Comparison of ENCODE assay signal across 1 cellular context in the genomic region with DNA sequence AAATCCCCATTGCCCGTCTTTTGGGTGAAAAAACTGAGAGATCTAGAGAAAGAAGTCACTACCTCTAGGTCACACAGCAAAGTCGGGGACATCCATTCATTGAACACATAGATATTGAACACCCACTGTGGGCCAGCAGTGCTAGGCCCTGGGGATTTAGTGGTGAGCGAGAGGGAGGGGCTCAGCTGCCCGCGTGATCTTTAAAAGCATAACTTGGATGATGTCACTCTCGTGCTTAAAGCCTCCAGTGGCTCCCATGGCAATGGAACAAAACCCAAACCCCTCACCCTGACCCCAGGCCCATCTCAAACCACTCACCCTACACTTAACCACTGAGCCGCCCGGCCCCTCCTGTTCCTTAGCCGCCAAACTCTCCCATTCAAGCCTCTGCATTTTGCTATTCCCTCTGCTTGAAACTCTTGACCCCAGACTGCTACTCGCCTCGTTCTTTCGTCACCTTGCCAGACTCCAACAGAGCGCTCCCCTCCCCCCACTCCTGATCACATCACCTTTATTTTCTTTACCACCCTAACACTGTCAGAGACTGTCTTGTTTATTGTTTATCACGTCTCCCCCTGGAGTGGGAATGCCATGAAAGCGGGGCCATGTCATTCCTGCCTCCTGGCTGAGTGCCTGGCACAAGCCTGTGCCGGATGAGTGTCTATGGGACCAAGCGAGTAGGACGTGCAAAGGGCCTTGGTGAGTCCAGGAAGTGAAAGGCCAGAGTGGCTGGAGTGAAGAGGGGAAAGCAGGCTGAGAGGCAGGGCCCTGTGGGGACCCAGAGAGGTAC.
TF ChIP-seq lines count a peak whose summit lies in the region.

No MANE protein-coding gene starts in this region.

TF ChIP-seq in K562, 482 proteins besides CTCF, POLR2A, EP300 and RAD21 (continued from another document and continues in another):
- TF ChIP-seq, protein P1, sequence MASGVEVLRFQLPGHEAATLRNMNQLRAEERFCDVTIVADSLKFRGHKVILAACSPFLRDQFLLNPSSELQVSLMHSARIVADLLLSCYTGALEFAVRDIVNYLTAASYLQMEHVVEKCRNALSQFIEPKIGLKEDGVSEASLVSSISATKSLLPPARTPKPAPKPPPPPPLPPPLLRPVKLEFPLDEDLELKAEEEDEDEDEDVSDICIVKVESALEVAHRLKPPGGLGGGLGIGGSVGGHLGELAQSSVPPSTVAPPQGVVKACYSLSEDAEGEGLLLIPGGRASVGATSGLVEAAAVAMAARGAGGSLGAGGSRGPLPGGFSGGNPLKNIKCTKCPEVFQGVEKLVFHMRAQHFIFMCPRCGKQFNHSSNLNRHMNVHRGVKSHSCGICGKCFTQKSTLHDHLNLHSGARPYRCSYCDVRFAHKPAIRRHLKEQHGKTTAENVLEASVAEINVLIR (CRISPR knock-in tag; IDR thresholded peaks at IDR 0.05), result no peak
- TF ChIP-seq ZKSCAN1 (IDR thresholded peaks at IDR 0.05; ENCODE audit: low read depth, low read length) (no peak), TSC22D4 (tag; IDR thresholded peaks at IDR 0.05) (no peak), SP1 (CRISPR knock-in tag; IDR thresholded peaks at IDR 0.05) (no peak), SMAD3 (CRISPR knock-in tag; conservative IDR thresholded peaks at IDR 0.05) (no peak), STAG1 (CRISPR knock-in tag; IDR thresholded peaks at IDR 0.05; ENCODE audit: borderline replicate concordance) (no peak), ARNT (IDR thresholded peaks at IDR 0.05) (0 out of 4 replicates have a peak, but pooled peaks of 1 of the 2 experiments have one; percentile 14), NRF1 (conservative IDR thresholded peaks at IDR 0.05 in 1 of 2, IDR thresholded peaks at IDR 0.05 in 1 of 2) (no peak), ELF4 (CRISPR knock-in tag; IDR thresholded peaks at IDR 0.05) (peak; percentile 78), NR1H2 (CRISPR knock-in tag; IDR thresholded peaks at IDR 0.05) (no peak), ASH1L (IDR thresholded peaks at IDR 0.05; ENCODE audit: borderline replicate concordance, low read depth, partially characterized antibody) (no peak), CXXC5 (CRISPR knock-in tag; IDR thresholded peaks at IDR 0.05) (no peak), PRMT5 (CRISPR knock-in tag; IDR thresholded peaks at IDR 0.05) (no peak), CEBPB (tag; IDR thresholded peaks at IDR 0.05) (no peak), MTF1 (CRISPR knock-in tag; IDR thresholded peaks at IDR 0.05; ENCODE audit: borderline replicate concordance) (no peak), SUPT5H (IDR thresholded peaks at IDR 0.05) (peak; percentile 51; the same call in 1 of the 2 replicates), HEY1 (CRISPR knock-in tag; IDR thresholded peaks at IDR 0.05; ENCODE audit: borderline replicate concordance) (no peak), CREB1 (IDR thresholded peaks at IDR 0.05) (0 out of 2 replicates have a peak, but pooled peaks have one; percentile 34), CREB1 (CRISPR knock-in tag; IDR thresholded peaks at IDR 0.05) (no peak; the same call in 1 of the 2 replicates), SIN3A (IDR thresholded peaks at IDR 0.05; ENCODE audit: borderline replicate concordance in 2 of 2, control insufficient read depth in 1 of 2, low read depth in 2 of 2, low read length in 2 of 2) (no peak), ZNF239 (CRISPR knock-in tag; IDR thresholded peaks at IDR 0.05) (no peak), SAFB2 (IDR thresholded peaks at IDR 0.05; ENCODE audit: borderline replicate concordance, low read depth, low read length, severe bottlenecking) (no peak), ZNF24 (IDR thresholded peaks at IDR 0.05) (no peak), ZKSCAN3 (CRISPR knock-in tag; IDR thresholded peaks at IDR 0.05) (no peak), TAF1 (IDR thresholded peaks at IDR 0.05; ENCODE audit: control insufficient read depth, extremely low read depth, insufficient read depth, low read length, severe bottlenecking) (no peak), HMG20B (CRISPR knock-in tag; IDR thresholded peaks at IDR 0.05) (no peak)
- TF ChIP-seq, protein P2, sequence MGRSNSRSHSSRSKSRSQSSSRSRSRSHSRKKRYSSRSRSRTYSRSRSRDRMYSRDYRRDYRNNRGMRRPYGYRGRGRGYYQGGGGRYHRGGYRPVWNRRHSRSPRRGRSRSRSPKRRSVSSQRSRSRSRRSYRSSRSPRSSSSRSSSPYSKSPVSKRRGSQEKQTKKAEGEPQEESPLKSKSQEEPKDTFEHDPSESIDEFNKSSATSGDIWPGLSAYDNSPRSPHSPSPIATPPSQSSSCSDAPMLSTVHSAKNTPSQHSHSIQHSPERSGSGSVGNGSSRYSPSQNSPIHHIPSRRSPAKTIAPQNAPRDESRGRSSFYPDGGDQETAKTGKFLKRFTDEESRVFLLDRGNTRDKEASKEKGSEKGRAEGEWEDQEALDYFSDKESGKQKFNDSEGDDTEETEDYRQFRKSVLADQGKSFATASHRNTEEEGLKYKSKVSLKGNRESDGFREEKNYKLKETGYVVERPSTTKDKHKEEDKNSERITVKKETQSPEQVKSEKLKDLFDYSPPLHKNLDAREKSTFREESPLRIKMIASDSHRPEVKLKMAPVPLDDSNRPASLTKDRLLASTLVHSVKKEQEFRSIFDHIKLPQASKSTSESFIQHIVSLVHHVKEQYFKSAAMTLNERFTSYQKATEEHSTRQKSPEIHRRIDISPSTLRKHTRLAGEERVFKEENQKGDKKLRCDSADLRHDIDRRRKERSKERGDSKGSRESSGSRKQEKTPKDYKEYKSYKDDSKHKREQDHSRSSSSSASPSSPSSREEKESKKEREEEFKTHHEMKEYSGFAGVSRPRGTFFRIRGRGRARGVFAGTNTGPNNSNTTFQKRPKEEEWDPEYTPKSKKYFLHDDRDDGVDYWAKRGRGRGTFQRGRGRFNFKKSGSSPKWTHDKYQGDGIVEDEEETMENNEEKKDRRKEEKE (IDR thresholded peaks at IDR 0.05; ENCODE audit: borderline replicate concordance in 1 of 2, control insufficient read depth in 1 of 2, low read depth in 2 of 2, low read length in 1 of 2), result no peak
- TF ChIP-seq, protein P3, sequence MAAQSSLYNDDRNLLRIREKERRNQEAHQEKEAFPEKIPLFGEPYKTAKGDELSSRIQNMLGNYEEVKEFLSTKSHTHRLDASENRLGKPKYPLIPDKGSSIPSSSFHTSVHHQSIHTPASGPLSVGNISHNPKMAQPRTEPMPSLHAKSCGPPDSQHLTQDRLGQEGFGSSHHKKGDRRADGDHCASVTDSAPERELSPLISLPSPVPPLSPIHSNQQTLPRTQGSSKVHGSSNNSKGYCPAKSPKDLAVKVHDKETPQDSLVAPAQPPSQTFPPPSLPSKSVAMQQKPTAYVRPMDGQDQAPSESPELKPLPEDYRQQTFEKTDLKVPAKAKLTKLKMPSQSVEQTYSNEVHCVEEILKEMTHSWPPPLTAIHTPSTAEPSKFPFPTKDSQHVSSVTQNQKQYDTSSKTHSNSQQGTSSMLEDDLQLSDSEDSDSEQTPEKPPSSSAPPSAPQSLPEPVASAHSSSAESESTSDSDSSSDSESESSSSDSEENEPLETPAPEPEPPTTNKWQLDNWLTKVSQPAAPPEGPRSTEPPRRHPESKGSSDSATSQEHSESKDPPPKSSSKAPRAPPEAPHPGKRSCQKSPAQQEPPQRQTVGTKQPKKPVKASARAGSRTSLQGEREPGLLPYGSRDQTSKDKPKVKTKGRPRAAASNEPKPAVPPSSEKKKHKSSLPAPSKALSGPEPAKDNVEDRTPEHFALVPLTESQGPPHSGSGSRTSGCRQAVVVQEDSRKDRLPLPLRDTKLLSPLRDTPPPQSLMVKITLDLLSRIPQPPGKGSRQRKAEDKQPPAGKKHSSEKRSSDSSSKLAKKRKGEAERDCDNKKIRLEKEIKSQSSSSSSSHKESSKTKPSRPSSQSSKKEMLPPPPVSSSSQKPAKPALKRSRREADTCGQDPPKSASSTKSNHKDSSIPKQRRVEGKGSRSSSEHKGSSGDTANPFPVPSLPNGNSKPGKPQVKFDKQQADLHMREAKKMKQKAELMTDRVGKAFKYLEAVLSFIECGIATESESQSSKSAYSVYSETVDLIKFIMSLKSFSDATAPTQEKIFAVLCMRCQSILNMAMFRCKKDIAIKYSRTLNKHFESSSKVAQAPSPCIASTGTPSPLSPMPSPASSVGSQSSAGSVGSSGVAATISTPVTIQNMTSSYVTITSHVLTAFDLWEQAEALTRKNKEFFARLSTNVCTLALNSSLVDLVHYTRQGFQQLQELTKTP (IDR thresholded peaks at IDR 0.05; ENCODE audit: low read depth in 1 of 2, partially characterized antibody in 2 of 2), result peak in 1 of 2 experiments; percentile 22
- TF ChIP-seq, protein P4, sequence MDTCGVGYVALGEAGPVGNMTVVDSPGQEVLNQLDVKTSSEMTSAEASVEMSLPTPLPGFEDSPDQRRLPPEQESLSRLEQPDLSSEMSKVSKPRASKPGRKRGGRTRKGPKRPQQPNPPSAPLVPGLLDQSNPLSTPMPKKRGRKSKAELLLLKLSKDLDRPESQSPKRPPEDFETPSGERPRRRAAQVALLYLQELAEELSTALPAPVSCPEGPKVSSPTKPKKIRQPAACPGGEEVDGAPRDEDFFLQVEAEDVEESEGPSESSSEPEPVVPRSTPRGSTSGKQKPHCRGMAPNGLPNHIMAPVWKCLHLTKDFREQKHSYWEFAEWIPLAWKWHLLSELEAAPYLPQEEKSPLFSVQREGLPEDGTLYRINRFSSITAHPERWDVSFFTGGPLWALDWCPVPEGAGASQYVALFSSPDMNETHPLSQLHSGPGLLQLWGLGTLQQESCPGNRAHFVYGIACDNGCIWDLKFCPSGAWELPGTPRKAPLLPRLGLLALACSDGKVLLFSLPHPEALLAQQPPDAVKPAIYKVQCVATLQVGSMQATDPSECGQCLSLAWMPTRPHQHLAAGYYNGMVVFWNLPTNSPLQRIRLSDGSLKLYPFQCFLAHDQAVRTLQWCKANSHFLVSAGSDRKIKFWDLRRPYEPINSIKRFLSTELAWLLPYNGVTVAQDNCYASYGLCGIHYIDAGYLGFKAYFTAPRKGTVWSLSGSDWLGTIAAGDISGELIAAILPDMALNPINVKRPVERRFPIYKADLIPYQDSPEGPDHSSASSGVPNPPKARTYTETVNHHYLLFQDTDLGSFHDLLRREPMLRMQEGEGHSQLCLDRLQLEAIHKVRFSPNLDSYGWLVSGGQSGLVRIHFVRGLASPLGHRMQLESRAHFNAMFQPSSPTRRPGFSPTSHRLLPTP (IDR thresholded peaks at IDR 0.05; ENCODE audit: borderline replicate concordance, extremely low read depth, insufficient read length), result no peak
- TF ChIP-seq, protein P5, sequence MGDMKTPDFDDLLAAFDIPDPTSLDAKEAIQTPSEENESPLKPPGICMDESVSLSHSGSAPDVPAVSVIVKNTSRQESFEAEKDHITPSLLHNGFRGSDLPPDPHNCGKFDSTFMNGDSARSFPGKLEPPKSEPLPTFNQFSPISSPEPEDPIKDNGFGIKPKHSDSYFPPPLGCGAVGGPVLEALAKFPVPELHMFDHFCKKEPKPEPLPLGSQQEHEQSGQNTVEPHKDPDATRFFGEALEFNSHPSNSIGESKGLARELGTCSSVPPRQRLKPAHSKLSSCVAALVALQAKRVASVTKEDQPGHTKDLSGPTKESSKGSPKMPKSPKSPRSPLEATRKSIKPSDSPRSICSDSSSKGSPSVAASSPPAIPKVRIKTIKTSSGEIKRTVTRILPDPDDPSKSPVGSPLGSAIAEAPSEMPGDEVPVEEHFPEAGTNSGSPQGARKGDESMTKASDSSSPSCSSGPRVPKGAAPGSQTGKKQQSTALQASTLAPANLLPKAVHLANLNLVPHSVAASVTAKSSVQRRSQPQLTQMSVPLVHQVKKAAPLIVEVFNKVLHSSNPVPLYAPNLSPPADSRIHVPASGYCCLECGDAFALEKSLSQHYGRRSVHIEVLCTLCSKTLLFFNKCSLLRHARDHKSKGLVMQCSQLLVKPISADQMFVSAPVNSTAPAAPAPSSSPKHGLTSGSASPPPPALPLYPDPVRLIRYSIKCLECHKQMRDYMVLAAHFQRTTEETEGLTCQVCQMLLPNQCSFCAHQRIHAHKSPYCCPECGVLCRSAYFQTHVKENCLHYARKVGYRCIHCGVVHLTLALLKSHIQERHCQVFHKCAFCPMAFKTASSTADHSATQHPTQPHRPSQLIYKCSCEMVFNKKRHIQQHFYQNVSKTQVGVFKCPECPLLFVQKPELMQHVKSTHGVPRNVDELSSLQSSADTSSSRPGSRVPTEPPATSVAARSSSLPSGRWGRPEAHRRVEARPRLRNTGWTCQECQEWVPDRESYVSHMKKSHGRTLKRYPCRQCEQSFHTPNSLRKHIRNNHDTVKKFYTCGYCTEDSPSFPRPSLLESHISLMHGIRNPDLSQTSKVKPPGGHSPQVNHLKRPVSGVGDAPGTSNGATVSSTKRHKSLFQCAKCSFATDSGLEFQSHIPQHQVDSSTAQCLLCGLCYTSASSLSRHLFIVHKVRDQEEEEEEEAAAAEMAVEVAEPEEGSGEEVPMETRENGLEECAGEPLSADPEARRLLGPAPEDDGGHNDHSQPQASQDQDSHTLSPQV (IDR thresholded peaks at IDR 0.05), result no peak
- TF ChIP-seq, protein P6, sequence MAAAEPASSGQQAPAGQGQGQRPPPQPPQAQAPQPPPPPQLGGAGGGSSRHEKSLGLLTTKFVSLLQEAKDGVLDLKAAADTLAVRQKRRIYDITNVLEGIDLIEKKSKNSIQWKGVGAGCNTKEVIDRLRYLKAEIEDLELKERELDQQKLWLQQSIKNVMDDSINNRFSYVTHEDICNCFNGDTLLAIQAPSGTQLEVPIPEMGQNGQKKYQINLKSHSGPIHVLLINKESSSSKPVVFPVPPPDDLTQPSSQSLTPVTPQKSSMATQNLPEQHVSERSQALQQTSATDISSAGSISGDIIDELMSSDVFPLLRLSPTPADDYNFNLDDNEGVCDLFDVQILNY (CRISPR knock-in tag; IDR thresholded peaks at IDR 0.05), result no peak
- TF ChIP-seq, protein P7, sequence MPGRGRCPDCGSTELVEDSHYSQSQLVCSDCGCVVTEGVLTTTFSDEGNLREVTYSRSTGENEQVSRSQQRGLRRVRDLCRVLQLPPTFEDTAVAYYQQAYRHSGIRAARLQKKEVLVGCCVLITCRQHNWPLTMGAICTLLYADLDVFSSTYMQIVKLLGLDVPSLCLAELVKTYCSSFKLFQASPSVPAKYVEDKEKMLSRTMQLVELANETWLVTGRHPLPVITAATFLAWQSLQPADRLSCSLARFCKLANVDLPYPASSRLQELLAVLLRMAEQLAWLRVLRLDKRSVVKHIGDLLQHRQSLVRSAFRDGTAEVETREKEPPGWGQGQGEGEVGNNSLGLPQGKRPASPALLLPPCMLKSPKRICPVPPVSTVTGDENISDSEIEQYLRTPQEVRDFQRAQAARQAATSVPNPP (IDR thresholded peaks at IDR 0.05; ENCODE audit: borderline replicate concordance, insufficient read depth, insufficient read length), result no peak
- TF ChIP-seq, protein P8, sequence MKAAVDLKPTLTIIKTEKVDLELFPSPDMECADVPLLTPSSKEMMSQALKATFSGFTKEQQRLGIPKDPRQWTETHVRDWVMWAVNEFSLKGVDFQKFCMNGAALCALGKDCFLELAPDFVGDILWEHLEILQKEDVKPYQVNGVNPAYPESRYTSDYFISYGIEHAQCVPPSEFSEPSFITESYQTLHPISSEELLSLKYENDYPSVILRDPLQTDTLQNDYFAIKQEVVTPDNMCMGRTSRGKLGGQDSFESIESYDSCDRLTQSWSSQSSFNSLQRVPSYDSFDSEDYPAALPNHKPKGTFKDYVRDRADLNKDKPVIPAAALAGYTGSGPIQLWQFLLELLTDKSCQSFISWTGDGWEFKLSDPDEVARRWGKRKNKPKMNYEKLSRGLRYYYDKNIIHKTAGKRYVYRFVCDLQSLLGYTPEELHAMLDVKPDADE (conservative IDR thresholded peaks at IDR 0.05; ENCODE audit: control insufficient read depth, low read depth, low read length), result no peak
